8 cellular contexts compared by ENCODE assay signal in genomic region chr6:21593412-21593926, GRCh38. TPM values are rescaled to one million over a fixed set of nuclear protein-coding genes. Genes with fewer than 3 reads are reported as not detected.
A peak's percentile ranks its signal among the peaks of the same experiment; 100 is the strongest.
DNase-seq lines count a peak whose midpoint lies in the region; ATAC-seq, FAIRE-seq and TF ChIP-seq lines count a peak whose summit lies in the region.

Gene SOX4 (plus strand): TSS chr6:21593751. CDS start chr6:21594535, 784 bp downstream.

- in situ Hi-C loops in HepG2 (cut with HindIII; ENCODE audit: extremely low pct_ligation_motif_present, low pct_unique_long_range_greater_than_20kb) = loop anchor here (5.0 kb wide), 1 partner anchor 1031 kb away; no protein-coding TSS in a partner anchor

- TF ChIP-seq EP300 in HepG2 (IDR thresholded peaks at IDR 0.05; ENCODE audit: low read depth in 2 of 2, low read length in 2 of 2) = no peak
- no peak for TF ChIP-seq EP300 in HepG2 (CRISPR knock-in tag; IDR thresholded peaks at IDR 0.05; ENCODE audit: borderline replicate concordance)

- POLR2A ChIA-PET in HepG2 (lab: Yijun Ruan, JAX) = interaction anchor here (0.8 to 2.1 kb wide), 5 partner anchors 139 to 716 kb away, joined by 3 to 14 read pairs (median 3); no protein-coding TSS in a partner anchor

- peak; percentile 83 for DNase-seq in COLO668 (lab: John Stamatoyannopoulos, UW; ENCODE audit: unreplicated experiment)
- DNase-seq in NCI-H510A treated with DMSO at 0.1 percent for 48 hours (lab: John Stamatoyannopoulos, UW) = peak; percentile 97
- peak; percentile 88 for DNase-seq in activated CD4-positive, alpha-beta T cell treated with anti-CD3 and anti-CD28 coated beads, Interleukin-2, amount 10 ng/mL, durations not matched to agents 24 days and 14 days
- DNase-seq in effector CD4-positive, alpha-beta T cell = peak; percentile 31
- peak; percentile 92 for DNase-seq in HepG2 (ENCODE audit: low spot score)
- peak; percentile 60 for DNase-seq in stimulated activated CD4-positive, alpha-beta T cell treated with anti-CD3 and anti-CD28 coated beads, Interleukin-4, amount 100 ng/mL, for 24 hours

- H3K27me3 ChIP-seq in HepG2 (ENCODE audit: control insufficient read depth in 1 of 2, insufficient read depth in 2 of 2, low read length in 2 of 2) = peaks cover 0 to 37% of the 10 kb centered on the region in 2 experiments; a peak in 3 of 5 replicates

- H3K4me1 ChIP-seq in HepG2 (ENCODE audit: insufficient read depth, low read length) = peaks cover 38% of the 10 kb centered on the region

- H3K9me3 ChIP-seq in HepG2 (ENCODE audit: low read length) = no peaks in the 10 kb centered on the region

- no peaks in the 10 kb centered on the region for H3K9me3 Mint-ChIP-seq in activated CD4-positive, alpha-beta T cell treated with anti-CD3 and anti-CD28 coated beads, Interleukin-2, amount 10 ng/mL, durations not matched to agents 24 days and 14 days

- no peak within 1 kb of the TSS for H3K27ac ChIP-seq in HepG2 (ENCODE audit: extremely low read length, insufficient read depth, low read length)

- H3K4me3 Mint-ChIP-seq in activated CD4-positive, alpha-beta T cell treated with anti-CD3 and anti-CD28 coated beads, Interleukin-2, amount 10 ng/mL, durations not matched to agents 24 days and 14 days = peak within 1 kb of the TSS; percentile 83

- TF ChIP-seq RAD21 in HepG2 (CRISPR knock-in tag; IDR thresholded peaks at IDR 0.05) = no peak

- peak within 1 kb of the TSS; percentile 58 for H2AFZ ChIP-seq in HepG2 (ENCODE audit: low read length)

- peak within 1 kb of the TSS; percentile 56 to 86 (median 71) for H3K4me3 ChIP-seq in HepG2 (replicated peaks in 1 of 3; ENCODE audit: insufficient read depth in 1 of 3, low read depth in 2 of 3, low read length in 3 of 3)

- peak within 1 kb of the TSS; percentile 55 for H3K9ac ChIP-seq in HepG2 (ENCODE audit: insufficient read depth, low read depth, low read length)

- TF ChIP-seq POLR2A in HepG2 (IDR thresholded peaks at IDR 0.05; ENCODE audit: insufficient read depth in 1 of 2, low read depth in 2 of 2, low read length in 2 of 2) = peak; percentile 75 to 76

- WGBS in HepG2 (ENCODE audit: low lambda C conversion rate) = under 1% methylated on average over 19 of the region's 19 CpGs

- no TSS peak for BruUV-seq in HepG2 (replicated peaks; lab: Mats Ljungman, UMichigan)

- peaks cover 45% of the 10 kb centered on the region for H3K27me3 Mint-ChIP-seq in activated CD4-positive, alpha-beta T cell treated with anti-CD3 and anti-CD28 coated beads, Interleukin-2, amount 10 ng/mL, durations not matched to agents 24 days and 14 days

- FAIRE-seq in HepG2 (lab: Jason Lieb, UNC) = peak; percentile 63

- H4K20me1 ChIP-seq in HepG2 (ENCODE audit: insufficient read depth, low read length) = no peaks in the 10 kb centered on the region

- H3K36me3 ChIP-seq in HepG2 (replicated peaks in 1 of 2; ENCODE audit: control insufficient read depth in 1 of 2, insufficient read depth in 2 of 2, low read length in 2 of 2) = no peaks in the 10 kb centered on the region

- peaks cover 21% of the 10 kb centered on the region for H3K4me1 Mint-ChIP-seq in activated CD4-positive, alpha-beta T cell treated with anti-CD3 and anti-CD28 coated beads, Interleukin-2, amount 10 ng/mL, durations not matched to agents 24 days and 14 days

- peaks cover 9% of the 10 kb centered on the region for H3K36me3 Mint-ChIP-seq in activated CD4-positive, alpha-beta T cell treated with anti-CD3 and anti-CD28 coated beads, Interleukin-2, amount 10 ng/mL, durations not matched to agents 24 days and 14 days (ENCODE audit: low read depth)

- intact Hi-C loops in activated CD4-positive, alpha-beta T cell treated with anti-CD3 and anti-CD28 coated beads, Interleukin-2, amount 10 ng/mL, durations not matched to agents 24 days and 14 days (cut with micrococcal nuclease) = loop anchor here (5.0 to 10.0 kb wide), 4 partner anchors 161 to 1381 kb away; partner anchors contain the start of gene MBOAT1
- intact Hi-C loops in HepG2 (cut with micrococcal nuclease; ENCODE audit: unreplicated experiment) = loop anchor here (1.0 kb wide), 1 partner anchor 212 kb away; no protein-coding TSS in a partner anchor

- peak within 1 kb of the TSS; percentile 98 for H3K4me2 ChIP-seq in HepG2 (ENCODE audit: low read depth, low read length)

- CTCF ChIA-PET in HepG2 (lab: Yijun Ruan, JAX; ENCODE audit: low intra/inter-chr PET ratio, low total read pairs) = no interaction called here

- no peak for TF ChIP-seq CTCF in HepG2 (CRISPR knock-in tag; IDR thresholded peaks at IDR 0.05)

- no peaks in the 10 kb centered on the region for H3K79me2 ChIP-seq in HepG2 (ENCODE audit: insufficient read depth, low read length)

- ATAC-seq in GM19438 (IDR thresholded peaks at IDR 0.05; ENCODE audit: low read depth, unreplicated experiment) (peak; percentile 61), HG03520 (IDR thresholded peaks at IDR 0.05; ENCODE audit: unreplicated experiment) (peak; percentile 61), HepG2 (peak; percentile 74)

- peak within 1 kb of the TSS; percentile 85 for H3K27ac Mint-ChIP-seq in activated CD4-positive, alpha-beta T cell treated with anti-CD3 and anti-CD28 coated beads, Interleukin-2, amount 10 ng/mL, durations not matched to agents 24 days and 14 days

TF ChIP-seq in HepG2, 621 proteins besides CTCF, POLR2A, EP300 and RAD21 (continues in another document):
- TF ChIP-seq MXD3 (CRISPR knock-in tag; IDR thresholded peaks at IDR 0.05) (peak; percentile 44; the same call in 1 of the 2 replicates), KMT2B (CRISPR knock-in tag; IDR thresholded peaks at IDR 0.05) (peak; percentile 53; the same call in 1 of the 2 replicates), GABPA (IDR thresholded peaks at IDR 0.05; ENCODE audit: low read depth, low read length) (no peak), GABPA (CRISPR knock-in tag; IDR thresholded peaks at IDR 0.05; ENCODE audit: low read depth) (peak; percentile 35; the same call in 1 of the 2 replicates), KDM3A (CRISPR knock-in tag; IDR thresholded peaks at IDR 0.05; ENCODE audit: low read depth) (0 out of 2 replicates have a peak, but pooled peaks have one; percentile 40), GFI1 (CRISPR knock-in tag; IDR thresholded peaks at IDR 0.05; ENCODE audit: borderline replicate concordance) (peak; percentile 86), RFXAP (CRISPR knock-in tag; IDR thresholded peaks at IDR 0.05; ENCODE audit: borderline replicate concordance) (peak; percentile 98), CSRNP1 (CRISPR knock-in tag; IDR thresholded peaks at IDR 0.05) (no peak), ZBTB44 (CRISPR knock-in tag; IDR thresholded peaks at IDR 0.05) (no peak)

RNA-seq across cellular contexts. Expression of gene SOX4, which starts in this region (rescaled TPM):
- 0.79 and 0.95 TPM in 2 replicates for total RNA-seq in activated CD4-positive, alpha-beta T cell treated with anti-CD3 and anti-CD28 coated beads, Interleukin-2, amount 10 ng/mL, durations not matched to agents 24 days and 14 days
- 3.4 and 3.5 TPM in 2 replicates for total RNA-seq in HepG2 (2016; rRNA removed; fragmentation: Illumina TruSeq; extraction: Trizol)
- 0.18 and 0.20 TPM in 2 replicates for total RNA-seq in HepG2 (2016; cell fraction: cytosol; rRNA removed; fragmentation: Illumina TruSeq; extraction: Trizol; ENCODE audit: low read depth)
- 3.4 TPM in 2 replicates for total RNA-seq in HepG2 (2016; cell fraction: insoluble cytoplasmic fraction; rRNA removed; fragmentation: Illumina TruSeq; extraction: Trizol)
- total RNA-seq in HepG2 (2016; cell fraction: membrane; rRNA removed; fragmentation: Illumina TruSeq; extraction: Trizol) = 1.1 TPM in 2 replicates
- total RNA-seq in HepG2 (2016; cell fraction: nucleus; rRNA removed; fragmentation: Illumina TruSeq; extraction: Trizol) = 2.5 and 2.8 TPM in 2 replicates
- 2.5 and 2.6 TPM in 2 replicates for polyA plus RNA-seq in HepG2 (2011; rRNA removed)
- polyA plus RNA-seq in HepG2 (2011; cell fraction: cytosol; rRNA removed) = 1.2 and 1.4 TPM in 2 replicates
- polyA plus RNA-seq in HepG2 (2011; cell fraction: nucleus; rRNA removed) = 2.9 TPM in 2 replicates
- 1.4 and 2.9 TPM in 2 replicates for polyA plus RNA-seq in HepG2 (2012)
- 0.12 and 0.15 TPM in 2 replicates for polyA plus RNA-seq in HepG2 (2016; cell fraction: cytosol; fragmentation: Illumina TruSeq; extraction: Trizol; ENCODE audit: low read depth)
- polyA plus RNA-seq in HepG2 (2016; cell fraction: insoluble cytoplasmic fraction; fragmentation: Illumina TruSeq; extraction: Trizol; ENCODE audit: low read depth) = 3.1 and 3.8 TPM in 2 replicates
- 0.39 and 0.47 TPM in 2 replicates for polyA plus RNA-seq in HepG2 (2016; cell fraction: membrane; fragmentation: Illumina TruSeq; extraction: Trizol; ENCODE audit: low read depth)
- polyA plus RNA-seq in HepG2 (2016; cell fraction: nucleus; fragmentation: Illumina TruSeq; extraction: Trizol; ENCODE audit: insufficient read depth, low read depth) = 4.1 and 4.3 TPM in 2 replicates
- polyA minus RNA-seq in HepG2 (2011; rRNA and poly(A)+ RNA removed; ENCODE audit: low replicate concordance) = 2.9 and 3.1 TPM in 2 replicates
- 3.3 and 4.1 TPM in 2 replicates for polyA minus RNA-seq in HepG2 (2011; cell fraction: cytosol; rRNA and poly(A)+ RNA removed)
- polyA minus RNA-seq in HepG2 (2011; cell fraction: nucleus; rRNA and poly(A)+ RNA removed) = 2.1 and 3.0 TPM in 2 replicates

Comparison
In these comparisons a context has a peak if more than half of its experiments do, and no peak if none do; other contexts are left out.
1. Peak in DNase-seq in activated CD4-positive, alpha-beta T cell treated with anti-CD3 and anti-CD28 coated beads, Interleukin-2, amount 10 ng/mL, durations not matched to agents 24 days and 14 days; RNA of the gene not detected or under 1 TPM.
2. DNase-seq: peak in every context shown above with its lines; median percentile 97 in NCI-H510A treated with DMSO at 0.1 percent for 48 hours; 92 in HepG2; 88 in activated CD4-positive, alpha-beta T cell treated with anti-CD3 and anti-CD28 coated beads, Interleukin-2, amount 10 ng/mL, durations not matched to agents 24 days and 14 days; 83 in COLO668; 60 in stimulated activated CD4-positive, alpha-beta T cell treated with anti-CD3 and anti-CD28 coated beads, Interleukin-4, amount 100 ng/mL, for 24 hours; 31 in effector CD4-positive, alpha-beta T cell.